ENCODE assay signal across 9 cellular contexts in genomic region chr3:126473292-126474168, GRCh38. TPM values are rescaled to one million over a fixed set of nuclear protein-coding genes. Genes with fewer than 3 reads are reported as not detected.
DNase-seq lines count a peak whose midpoint lies in the region; ATAC-seq and TF ChIP-seq lines count a peak whose summit lies in the region.
"Had no signal": no experiment of that assay in that cellular context is flagged by ENCODE, and none has a peak within 500 bp of the region (broad histone marks: within the 10 kb centered on the region; RNA-seq: fewer than 3 reads in every experiment).

No MANE protein-coding gene starts in this region.

- no peak for TF ChIP-seq CTCF in suprapubic skin (IDR thresholded peaks at IDR 0.05)

- H3K4me3 Mint-ChIP-seq in activated CD4-positive, alpha-beta T cell treated with anti-CD3 and anti-CD28 coated beads, Interleukin-2, amount 10 ng/mL, durations not matched to agents 7 days and 5 days, result peak overlapping the region; percentile 90

- CTCF ChIA-PET in activated CD4-positive, alpha-beta T cell treated with anti-CD3 and anti-CD28 coated beads, Interleukin-2, amount 10 ng/mL, durations not matched to agents 7 days and 5 days (lab: Charles Lee), result interaction anchor here (1.8 kb wide), 1 partner anchor 11 kb away, joined by 7 read pairs; no protein-coding TSS in a partner anchor

- H3K27me3 Mint-ChIP-seq in activated CD4-positive, alpha-beta T cell treated with anti-CD3 and anti-CD28 coated beads, Interleukin-2, amount 10 ng/mL, durations not matched to agents 7 days and 5 days, result no peaks in the 10 kb centered on the region

- H3K4me3 ChIP-seq in iPS-15b (ENCODE audit: low read depth, low read length) (no peak overlapping the region), suprapubic skin (peak overlapping the region; percentile 68)

- H3K27ac ChIP-seq in suprapubic skin, result no peak overlapping the region

- peaks cover 50% of the 10 kb centered on the region for H3K36me3 Mint-ChIP-seq in activated CD4-positive, alpha-beta T cell treated with anti-CD3 and anti-CD28 coated beads, Interleukin-2, amount 10 ng/mL, durations not matched to agents 7 days and 5 days (ENCODE audit: low read depth)

- H3K4me1 Mint-ChIP-seq in activated CD4-positive, alpha-beta T cell treated with anti-CD3 and anti-CD28 coated beads, Interleukin-2, amount 10 ng/mL, durations not matched to agents 7 days and 5 days, result peaks cover 49% of the 10 kb centered on the region

- peak overlapping the region; percentile 90 for H3K27ac Mint-ChIP-seq in activated CD4-positive, alpha-beta T cell treated with anti-CD3 and anti-CD28 coated beads, Interleukin-2, amount 10 ng/mL, durations not matched to agents 7 days and 5 days

- H3K9me3 ChIP-seq in iPS-15b (ENCODE audit: control insufficient read depth, insufficient read depth, low read length) (no peaks in the 10 kb centered on the region), suprapubic skin (no peaks in the 10 kb centered on the region)

- DNase-seq in activated CD4-positive, alpha-beta T cell treated with anti-CD3 and anti-CD28 coated beads, Interleukin-2, amount 10 ng/mL, durations not matched to agents 7 days and 5 days, result no peak
- DNase-seq in activated CD4-positive, alpha-beta T cell treated with anti-CD3 and anti-CD28 coated beads for 1 hour, result no peak
- peak; percentile 8 to 20 for DNase-seq in activated CD4-positive, alpha-beta T cell treated with anti-CD3 and anti-CD28 coated beads, Interleukin-2, amount 50 U/mL, for 48 hours
- DNase-seq in suprapubic skin (ENCODE audit: low spot score in 2 of 2), result peak in 1 of 2 donors; percentile 33
- DNase-seq in NCI-H128 (lab: John Stamatoyannopoulos, UW; ENCODE audit: unreplicated experiment), result no peak
- no peak for DNase-seq in left lobe of liver (ENCODE audit: low spot score)
- DNase-seq in dedifferentiated amniotic fluid mesenchymal stem cell (ENCODE audit: extremely low spot score), result no peak

- no peak for TF ChIP-seq EP300 in suprapubic skin (IDR thresholded peaks at IDR 0.05)

- no peak for ATAC-seq in left lobe of liver

- POLR2A ChIA-PET in activated CD4-positive, alpha-beta T cell treated with anti-CD3 and anti-CD28 coated beads, Interleukin-2, amount 10 ng/mL, durations not matched to agents 7 days and 5 days (lab: Charles Lee), result no interaction called here

- 65% methylated on average over 14 of the region's 14 CpGs for WGBS in suprapubic skin

- no peak for TF ChIP-seq POLR2A in suprapubic skin (IDR thresholded peaks at IDR 0.05)

- H3K4me1 ChIP-seq in iPS-15b (ENCODE audit: control insufficient read depth, insufficient read depth, low read length) (peaks cover 12% of the 10 kb centered on the region), suprapubic skin (peaks cover 50% of the 10 kb centered on the region)

- no peaks in the 10 kb centered on the region for H3K9me3 Mint-ChIP-seq in activated CD4-positive, alpha-beta T cell treated with anti-CD3 and anti-CD28 coated beads, Interleukin-2, amount 10 ng/mL, durations not matched to agents 7 days and 5 days

- H3K27me3 ChIP-seq in iPS-15b (ENCODE audit: control insufficient read depth, insufficient read depth, low read length), result no peaks in the 10 kb centered on the region
- H3K27me3 ChIP-seq in suprapubic skin, result no peaks in the 10 kb centered on the region

- H3K36me3 ChIP-seq in iPS-15b (ENCODE audit: control insufficient read depth, insufficient read depth, low read length) (peaks cover 20% of the 10 kb centered on the region), suprapubic skin (peaks cover 25% of the 10 kb centered on the region)

- peak overlapping the region; percentile 16 for H3K9ac ChIP-seq in iPS-15b (ENCODE audit: low read depth, low read length)

RNA-seq across cellular contexts. Expression of gene ZXDC, which starts 2.2 kb away (rescaled TPM):
- 10 to 100 TPM; 27.8 to 28.2 TPM for total RNA-seq in activated CD4-positive, alpha-beta T cell treated with anti-CD3 and anti-CD28 coated beads, Interleukin-2, amount 10 ng/mL, durations not matched to agents 7 days and 5 days
- total RNA-seq in suprapubic skin, result 10 to 100 TPM; 40.5 to 97.5 (median 61.2) TPM
- 21.5 TPM for total RNA-seq in left lobe of liver

RNA-seq across cellular contexts. Expression of gene UROC1, which starts 44.0 kb away (rescaled TPM):
- not detected for total RNA-seq in activated CD4-positive, alpha-beta T cell treated with anti-CD3 and anti-CD28 coated beads, Interleukin-2, amount 10 ng/mL, durations not matched to agents 7 days and 5 days
- total RNA-seq in suprapubic skin (not detected), left lobe of liver (112 TPM)
- total RNA-seq: Daoy had no signal

RNA-seq across cellular contexts. Expression of gene CHST13, which starts 50.4 kb away (rescaled TPM):
- total RNA-seq in activated CD4-positive, alpha-beta T cell treated with anti-CD3 and anti-CD28 coated beads, Interleukin-2, amount 10 ng/mL, durations not matched to agents 7 days and 5 days, result not detected
- total RNA-seq in suprapubic skin, result not detected
- total RNA-seq in left lobe of liver, result 43.8 TPM
- total RNA-seq: Daoy had no signal

Comparison
In these comparisons a context has a peak if more than half of its experiments do, and no peak if none do; other contexts are left out.
1. DNase-seq: peak in activated CD4-positive, alpha-beta T cell treated with anti-CD3 and anti-CD28 coated beads, Interleukin-2, amount 50 U/mL, for 48 hours (2 of 2); none in activated CD4-positive, alpha-beta T cell treated with anti-CD3 and anti-CD28 coated beads, Interleukin-2, amount 10 ng/mL, durations not matched to agents 7 days and 5 days (single experiment), activated CD4-positive, alpha-beta T cell treated with anti-CD3 and anti-CD28 coated beads for 1 hour (single experiment), NCI-H128 (single experiment), left lobe of liver (single experiment) and dedifferentiated amniotic fluid mesenchymal stem cell (single experiment).
2. RNA of gene UROC1, which starts 44.0 kb away (total RNA-seq): 112 TPM in left lobe of liver (single experiment); not detected in activated CD4-positive, alpha-beta T cell treated with anti-CD3 and anti-CD28 coated beads, Interleukin-2, amount 10 ng/mL, durations not matched to agents 7 days and 5 days and not detected in suprapubic skin; every median in the first group is over 100 times any median in the second.
3. RNA of gene CHST13, which starts 50.4 kb away (total RNA-seq): 43.8 TPM in left lobe of liver (single experiment); not detected in suprapubic skin and not detected in activated CD4-positive, alpha-beta T cell treated with anti-CD3 and anti-CD28 coated beads, Interleukin-2, amount 10 ng/mL, durations not matched to agents 7 days and 5 days; every median in the first group is over 10 times any median in the second.